8 cellular contexts compared by ENCODE assay signal in genomic region chr19:23394481-23394880, GRCh38. TPM values are rescaled to one million over a fixed set of nuclear protein-coding genes. Genes with fewer than 3 reads are reported as not detected.
DNase-seq lines count a peak whose midpoint lies in the region; ATAC-seq and TF ChIP-seq lines count a peak whose summit lies in the region.
"Not testable (repeated sequence)": the region's sequence is repeated elsewhere in the genome, so short reads cannot be mapped to it uniquely, and the experiment has no call there.

No MANE protein-coding gene starts in this region.

- DNase-seq in GM12865 (ENCODE audit: low read depth) (peak; percentile 54), RKO (ENCODE audit: low spot score) (peak; percentile 53), brain microvascular endothelial cell (peak; percentile 48), foreskin keratinocyte (peak in 1 of 2 donors; percentile 28), mesenchymal stem cell (peak; percentile 45)
- peak; percentile 64 for DNase-seq in activated CD8-positive, alpha-beta memory T cell treated with anti-CD3 and anti-CD28 coated beads for 24 hours
- DNase-seq in uterus: not testable (repeated sequence)

- peak; percentile 34 for ATAC-seq in foreskin keratinocyte

- H3K36me3 ChIP-seq in brain microvascular endothelial cell (replicated peaks); skeletal muscle tissue (ENCODE audit: control insufficient read depth in 3 of 3, insufficient read depth in 3 of 3, low read length in 3 of 3); uterus: not testable (repeated sequence)
- H3K36me3 ChIP-seq in mesenchymal stem cell (ENCODE audit: control insufficient read depth in 1 of 2, insufficient read depth in 2 of 2, low read depth in 1 of 2, low read length in 2 of 2): peaks cover 19 to 32% of the 10 kb centered on the region in 2 experiments

- intact Hi-C loops in uterus (cut with DNase I; ENCODE audit: low total_unique reads): not testable (repeated sequence)

- H3K9me3 ChIP-seq in mesenchymal stem cell (ENCODE audit: control insufficient read depth, low read length): peaks cover 44% of the 10 kb centered on the region
- not testable (repeated sequence) for H3K9me3 ChIP-seq in skeletal muscle tissue (ENCODE audit: control insufficient read depth in 3 of 3, low read length in 3 of 3); uterus

- H3K23ac ChIP-seq in mesenchymal stem cell (ENCODE audit: low read length in 2 of 2): not testable (repeated sequence)

- H4K91ac ChIP-seq in mesenchymal stem cell (ENCODE audit: low read length): not testable (repeated sequence)

- H2AK5ac ChIP-seq in mesenchymal stem cell (ENCODE audit: low read length, severe bottlenecking): not testable (repeated sequence)

- H3K4me1 ChIP-seq in foreskin keratinocyte; mesenchymal stem cell (ENCODE audit: control insufficient read depth, insufficient read depth, low read depth, low read length); uterus: not testable (repeated sequence)
- peaks cover 5 to 20% (median 11%) of the 10 kb centered on the region in 3 donors for H3K4me1 ChIP-seq in skeletal muscle tissue (ENCODE audit: control insufficient read depth in 3 of 3, insufficient read depth in 3 of 3, low read length in 3 of 3)

- in situ Hi-C loops in brain microvascular endothelial cell (cut with HindIII; ENCODE audit: low pct_ligation_motif_present, low sequenced_read_pairs): not testable (repeated sequence)

- not testable (repeated sequence) for H2BK15ac ChIP-seq in mesenchymal stem cell (ENCODE audit: low read depth, poor library complexity, severe bottlenecking)

- H3K14ac ChIP-seq in mesenchymal stem cell (ENCODE audit: low read length in 2 of 2): not testable (repeated sequence)

- TF ChIP-seq CTCF in GM12865 (IDR thresholded peaks at IDR 0.05; ENCODE audit: insufficient read depth, low read depth, low read length, missing control alignments); brain microvascular endothelial cell (IDR thresholded peaks at IDR 0.05; ENCODE audit: low read depth, low read length, missing control alignments); foreskin keratinocyte (conservative IDR thresholded peaks at IDR 0.05); uterus (IDR thresholded peaks at IDR 0.05): not testable (repeated sequence)

- H3K9ac ChIP-seq in mesenchymal stem cell (ENCODE audit: low read length) (peak overlapping the region; percentile 99), skeletal muscle tissue (ENCODE audit: low read depth in 1 of 3, low read length in 3 of 3) (peak overlapping the region; percentile 98 to 100 (median 100))

- H3K4me3 ChIP-seq in GM12865 (ENCODE audit: low read depth, low read length) (peak overlapping the region; percentile 87), brain microvascular endothelial cell (ENCODE audit: low read depth, low read length) (peak overlapping the region; percentile 78), mesenchymal stem cell (ENCODE audit: insufficient read depth in 1 of 2, low read depth in 1 of 2, low read length in 2 of 2) (peak overlapping the region; percentile 56 to 96), skeletal muscle tissue (ENCODE audit: low read length in 3 of 3) (peak overlapping the region; percentile 94 to 100 (median 100)), uterus (peak overlapping the region; percentile 74 to 86)

- H4K8ac ChIP-seq in mesenchymal stem cell (ENCODE audit: low read length): not testable (repeated sequence)

- H3K79me1 ChIP-seq in mesenchymal stem cell (replicated peaks; ENCODE audit: low read length, poor library complexity, severe bottlenecking): not testable (repeated sequence)

- peak overlapping the region; percentile 70 for H3K4me2 ChIP-seq in mesenchymal stem cell (ENCODE audit: low read length, poor library complexity, severe bottlenecking)

- TF ChIP-seq POLR2A in uterus (IDR thresholded peaks at IDR 0.05): not testable (repeated sequence)

- H3K27ac ChIP-seq in brain microvascular endothelial cell: peak overlapping the region; percentile 97
- peak overlapping the region; percentile 95 for H3K27ac ChIP-seq in foreskin keratinocyte
- H3K27ac ChIP-seq in mesenchymal stem cell (ENCODE audit: low read length, poor library complexity, severe bottlenecking): peak overlapping the region; percentile 97
- H3K27ac ChIP-seq in skeletal muscle tissue (ENCODE audit: low read depth, low read length): peak overlapping the region; percentile 99
- peak overlapping the region; percentile 87 to 89 for H3K27ac ChIP-seq in uterus

- H2BK120ac ChIP-seq in mesenchymal stem cell (ENCODE audit: low read depth, low read length): not testable (repeated sequence)

- peak overlapping the region in 1 of 2 experiments; percentile 41 for H3K4ac ChIP-seq in mesenchymal stem cell (ENCODE audit: low read depth in 1 of 2, low read length in 2 of 2)

- WGBS in mesenchymal stem cell: 13% methylated on average over 12 of the region's 12 CpGs

- H2BK5ac ChIP-seq in mesenchymal stem cell (ENCODE audit: low read depth, low read length, poor library complexity, severe bottlenecking): not testable (repeated sequence)

- peak overlapping the region in 1 of 2 experiments; percentile 33 for H3K18ac ChIP-seq in mesenchymal stem cell (ENCODE audit: low read depth in 1 of 2, low read length in 2 of 2)

- not testable (repeated sequence) for H2AFZ ChIP-seq in mesenchymal stem cell (ENCODE audit: low read depth, low read length)

- not testable (repeated sequence) for H2BK12ac ChIP-seq in mesenchymal stem cell (ENCODE audit: low read length in 2 of 2)

- H3K27me3 ChIP-seq in brain microvascular endothelial cell (replicated peaks); foreskin keratinocyte; mesenchymal stem cell (ENCODE audit: control insufficient read depth in 1 of 2, insufficient read depth in 1 of 2, low read length in 2 of 2); skeletal muscle tissue (ENCODE audit: control insufficient read depth in 3 of 3, insufficient read depth in 3 of 3, low read length in 3 of 3); uterus: not testable (repeated sequence)

RNA-seq across cellular contexts. Expression of gene ZNF91, which starts 0.8 kb away (rescaled TPM):
- total RNA-seq in foreskin keratinocyte: 9.8 and 10.3 TPM in 2 replicates
- 2.7 TPM in 2 replicates for polyA plus RNA-seq in foreskin keratinocyte
- polyA plus RNA-seq in mesenchymal stem cell (2013, experiment 1 of 2): 7.7 TPM
- polyA plus RNA-seq in mesenchymal stem cell (2013, experiment 2 of 2): 8.2 TPM
- 40.7 TPM for total RNA-seq in skeletal muscle tissue
- 100 to 1,000 TPM in 2 of 4 donors, 10 to 100 TPM in 2; 39.4 to 119 (median 76.6) TPM for total RNA-seq in uterus
